22 cellular contexts compared by ENCODE assay signal in genomic region chr3:61169621-61170251, GRCh38.
DNase-seq lines count a peak whose midpoint lies in the region; ATAC-seq and TF ChIP-seq lines count a peak whose summit lies in the region.
"Had no signal": no experiment of that assay in that cellular context is flagged by ENCODE, and none has a peak within 500 bp of the region (broad histone marks: within the 10 kb centered on the region; RNA-seq: fewer than 3 reads in every experiment).

No MANE protein-coding gene starts in this region.

- POLR2A ChIA-PET in HEK293 (lab: Yijun Ruan, JAX), result no interaction called here

- ATAC-seq in GM19035 (IDR thresholded peaks at IDR 0.05; ENCODE audit: unreplicated experiment), result no peak
- ATAC-seq: A549 had no signal

- no peaks in the 10 kb centered on the region for H3K27me3 ChIP-seq in liver (ENCODE audit: control insufficient read depth in 4 of 4, insufficient read depth in 4 of 4, low read length in 3 of 4)
- H3K27me3 ChIP-seq: BE2C; BLaER1 treated with 17β-estradiol and CSF1 and Interleukin-3, amounts not matched to agents 10 nM and 100 nM had no signal

- H3K36me3 ChIP-seq in HEK293 (ENCODE audit: control insufficient read depth in 2 of 2, insufficient read depth in 1 of 2, low read length in 2 of 2) (no peaks in the 10 kb centered on the region), liver (ENCODE audit: control insufficient read depth in 4 of 4, insufficient read depth in 3 of 4, low read depth in 1 of 4, low read length in 3 of 4) (no peaks in the 10 kb centered on the region)
- H3K36me3 ChIP-seq: BE2C had no signal

- H3K9me3 ChIP-seq in HEK293 (ENCODE audit: control insufficient read depth, insufficient read depth, low read depth, low read length) (no peaks in the 10 kb centered on the region), liver (ENCODE audit: control insufficient read depth in 4 of 4, low read length in 3 of 4) (peaks cover 0 to 1% (median 0%) of the 10 kb centered on the region in 4 donors)
- H3K9me3 ChIP-seq: A549, BE2C had no signal

- H3K4me1 ChIP-seq in HEK293 (ENCODE audit: control insufficient read depth, insufficient read depth, low read length) (0 out of 2 replicates have a peak, but pooled peaks cover 3% of the 10 kb centered on the region), liver (ENCODE audit: control insufficient read depth in 4 of 4, insufficient read depth in 4 of 4, low read length in 3 of 4) (peaks cover 0 to 10% (median 3%) of the 10 kb centered on the region in 4 donors)
- H3K4me1 ChIP-seq: A549; BE2C; BLaER1 treated with 17β-estradiol and CSF1 and Interleukin-3, amounts not matched to agents 10 nM and 100 nM had no signal

- TF ChIP-seq CTCF in HEK293 (tag by site-specific recombination; IDR thresholded peaks at IDR 0.05), result no peak
- no peak for TF ChIP-seq CTCF in liver (IDR thresholded peaks at IDR 0.05; ENCODE audit: low read depth, low read length, missing input control)

- H3K27ac ChIP-seq in HEK293 (ENCODE audit: extremely low read depth, low read depth, low read length), result no peak overlapping the region
- H3K27ac ChIP-seq in liver (ENCODE audit: low read depth in 1 of 2, low read length in 2 of 2), result no peak overlapping the region
- H3K27ac ChIP-seq: A549; BLaER1 treated with 17β-estradiol and CSF1 and Interleukin-3, amounts not matched to agents 10 nM and 100 nM had no signal

- WGBS in liver, result 55% methylated on average over 2 of the region's 2 CpGs

- CTCF ChIA-PET in HEK293 (lab: Yijun Ruan, JAX), result no interaction called here

- H3K4me3 ChIP-seq in HEK293 (ENCODE audit: low read depth, low read length) (no peak overlapping the region), liver (ENCODE audit: low read depth in 1 of 3, low read length in 3 of 3) (no peak overlapping the region)
- H3K4me3 ChIP-seq: A549; BLaER1 treated with 17β-estradiol and CSF1 and Interleukin-3, amounts not matched to agents 10 nM and 100 nM had no signal

- peak; percentile 8 to 41 for TF ChIP-seq RAD21 in liver (IDR thresholded peaks at IDR 0.05)

- DNase-seq in OCI-M1 (lab: John Stamatoyannopoulos, UW) (peak; percentile 15), HK-2 (ENCODE audit: unreplicated experiment) (no peak), NCI-H2081 treated with DMSO at 0.1 percent for 48 hours (lab: John Stamatoyannopoulos, UW) (no peak)
- no peak for DNase-seq in activated CD8-positive, alpha-beta memory T cell treated with anti-CD3 and anti-CD28 coated beads, Interleukin-2, amount 50 U/mL, for 48 hours
- DNase-seq: 8988T; ACHN; AML-193; BE2C; Calu3; CD4-positive, alpha-beta T cell; CD8-positive, alpha-beta memory T cell; COR-L47; DMS53; DMS79 treated with DMSO at 0.1 percent for 48 hours; GF-D8; GOT3; HCEC 1CT had no signal

- no peak overlapping the region for H3K9ac ChIP-seq in liver (ENCODE audit: low read depth in 1 of 2, low read length in 2 of 2)
- H3K9ac ChIP-seq: BLaER1 treated with 17β-estradiol and CSF1 and Interleukin-3, amounts not matched to agents 10 nM and 100 nM had no signal

TF ChIP-seq in HEK293, 187 proteins besides CTCF, POLR2A, EP300 and RAD21 (continues in another document):
- TF ChIP-seq ZNF19 (tag by site-specific recombination; IDR thresholded peaks at IDR 0.05; ENCODE audit: low read depth), result no peak
- TF ChIP-seq PRDM6 (tag by site-specific recombination; IDR thresholded peaks at IDR 0.05), result peak; percentile 40; the same call in 1 of the 2 replicates
- no peak for TF ChIP-seq ZXDB (tag by site-specific recombination; IDR thresholded peaks at IDR 0.05)
- no peak for TF ChIP-seq ZNF274 (IDR thresholded peaks at IDR 0.05; ENCODE audit: low read length)
- no peak for TF ChIP-seq ZNF274 (tag by site-specific recombination; IDR thresholded peaks at IDR 0.05; ENCODE audit: borderline replicate concordance)

TF ChIP-seq in liver, 16 proteins besides CTCF, POLR2A, EP300 and RAD21:
- TF ChIP-seq HNF4A (conservative IDR thresholded peaks at IDR 0.05), result peak; percentile 69 to 73
- TF ChIP-seq ZBTB33 (IDR thresholded peaks at IDR 0.05), result peak; percentile 27
- peak in 1 of 2 donors; percentile 12 for TF ChIP-seq JUND (IDR thresholded peaks at IDR 0.05)
- no peak for TF ChIP-seq REST (IDR thresholded peaks at IDR 0.05)
- TF ChIP-seq ATF3 (IDR thresholded peaks at IDR 0.05), result peak; percentile 19
- TF ChIP-seq EGR1 (IDR thresholded peaks at IDR 0.05; ENCODE audit: low read depth in 2 of 2), result no peak
- peak; percentile 19 to 47 for TF ChIP-seq RXRA (IDR thresholded peaks at IDR 0.05)
- TF ChIP-seq SP1 (IDR thresholded peaks at IDR 0.05), result peak; percentile 31
